Comparison of ENCODE assay signal across 18 cellular contexts in the genomic region with DNA sequence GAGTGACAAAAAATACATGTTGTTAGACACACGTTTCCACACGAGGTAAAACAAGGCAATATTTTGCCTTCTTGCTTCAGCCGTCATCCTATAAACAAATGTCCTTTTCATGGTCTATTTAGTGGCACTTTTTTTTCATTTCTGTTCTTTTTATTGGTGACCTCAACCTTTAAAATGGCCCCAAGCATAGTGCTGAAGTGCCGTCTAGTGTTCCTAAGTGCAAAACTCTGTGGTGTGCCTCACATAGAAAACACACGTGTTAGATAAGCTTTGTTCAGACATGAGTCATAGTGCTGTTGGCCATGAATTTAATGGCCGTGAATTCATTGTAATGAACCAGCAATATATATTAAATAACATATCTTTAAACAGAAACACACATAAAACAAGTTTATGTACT. TPM values are rescaled to one million over a fixed set of nuclear protein-coding genes. Genes with fewer than 3 reads are reported as not detected.
A peak's percentile ranks its signal among the peaks of the same experiment; 100 is the strongest.
DNase-seq lines count a peak whose midpoint lies in the region; TF ChIP-seq lines count a peak whose summit lies in the region.
"Had no signal": no experiment of that assay in that cellular context is flagged by ENCODE, and none has a peak within 500 bp of the region (broad histone marks: within the 10 kb centered on the region; RNA-seq: fewer than 3 reads in every experiment).

No MANE protein-coding gene starts in this region.

- H2AFZ ChIP-seq in hepatocyte: no peak overlapping the region

- POLR2A ChIA-PET in HEK293T (lab: Yijun Ruan, JAX): no interaction called here

- peaks cover 9% of the 10 kb centered on the region for H3K4me1 ChIP-seq in hepatocyte (ENCODE audit: insufficient read depth)
- H3K4me1 ChIP-seq: body of pancreas, prostate gland, thyroid gland had no signal

- peak; percentile 34 for TF ChIP-seq CTCF in AG09309 (IDR thresholded peaks at IDR 0.05; ENCODE audit: control insufficient read depth, insufficient read depth, low read depth, low read length, missing control alignments)
- TF ChIP-seq CTCF in hepatocyte (IDR thresholded peaks at IDR 0.05; ENCODE audit: poor library complexity): peak; percentile 45
- TF ChIP-seq CTCF in GM10266 (IDR thresholded peaks at IDR 0.05; ENCODE audit: control insufficient read depth, insufficient read depth, low read depth, missing control alignments): no peak

- H3K9me3 ChIP-seq in hepatocyte (ENCODE audit: low read depth): no peaks in the 10 kb centered on the region
- H3K9me3 ChIP-seq: body of pancreas, prostate gland, thyroid gland had no signal

- H3K36me3 ChIP-seq in hepatocyte (replicated peaks; ENCODE audit: insufficient read depth, low read depth): no peaks in the 10 kb centered on the region
- H3K36me3 ChIP-seq: prostate gland, thyroid gland had no signal

- no peaks in the 10 kb centered on the region for H3K79me2 ChIP-seq in hepatocyte

- 44% methylated on average over 6 of the region's 6 CpGs for WGBS in hepatocyte (ENCODE audit: low lambda C conversion rate, missing lambda C conversion rate)

- CTCF ChIA-PET in HEK293T (lab: Yijun Ruan, JAX): interaction anchor here (0.7 to 3.0 kb wide), 9 partner anchors 13 to 591 kb away, joined by 3 to 17 read pairs (median 4); no protein-coding TSS in a partner anchor

- H3K27me3 ChIP-seq in hepatocyte: no peaks in the 10 kb centered on the region
- H3K27me3 ChIP-seq: body of pancreas, thyroid gland had no signal

- H3K4me2 ChIP-seq in hepatocyte: no peak overlapping the region

- DNase-seq in AG09309 (ENCODE audit: low read depth) (no peak), HEK293T (ENCODE audit: extremely low spot score) (peak; percentile 35), RPMI7951 (ENCODE audit: low read depth) (peak; percentile 51), hepatocyte (ENCODE audit: low spot score) (peak; percentile 50), medulla oblongata (ENCODE audit: extremely low spot score) (no peak), GM10266 (ENCODE audit: extremely low spot score) (no peak), islet precursor cell (no peak), kidney glomerular epithelial cell (lab: John Stamatoyannopoulos, UW) (no peak)
- DNase-seq: activated gamma-delta T cell; effector memory CD4-positive, alpha-beta T cell; NCI-H2107; stimulated activated CD4-positive, alpha-beta T cell treated with anti-CD3 and anti-CD28 coated beads, Interleukin-15, amount 100 ng/mL, for 24 hours; thyroid gland had no signal

- no peak overlapping the region for H3K4me3 ChIP-seq in AG09309 (ENCODE audit: control insufficient read depth, low read depth, low read length)
- H3K4me3 ChIP-seq in hepatocyte: no peak overlapping the region
- H3K4me3 ChIP-seq: body of pancreas, prostate gland, SK-N-MC, thyroid gland had no signal

- no peaks in the 10 kb centered on the region for H4K20me1 ChIP-seq in hepatocyte (ENCODE audit: insufficient read depth, poor library complexity, severe bottlenecking)

- no peaks in the 10 kb centered on the region for H3K9me2 ChIP-seq in hepatocyte (replicated peaks; ENCODE audit: insufficient read depth)

- H3K27ac ChIP-seq in hepatocyte: no peak overlapping the region
- H3K27ac ChIP-seq: body of pancreas, prostate gland, SK-N-MC, thyroid gland, VCaP had no signal

TF ChIP-seq in HEK293T, 16 proteins besides CTCF, POLR2A, EP300 and RAD21:
- 0 out of 2 replicates have a peak, but pooled peaks have one; percentile 20 for TF ChIP-seq FOXK2 (IDR thresholded peaks at IDR 0.05)
- peak; percentile 87 for TF ChIP-seq CTBP1 (IDR thresholded peaks at IDR 0.05; ENCODE audit: borderline replicate concordance)
- no peak for TF ChIP-seq TARDBP (IDR thresholded peaks at IDR 0.05)
- TF ChIP-seq BHLHE40 (IDR thresholded peaks at IDR 0.05; ENCODE audit: borderline replicate concordance): no peak
- no peak for TF ChIP-seq HDGF (IDR thresholded peaks at IDR 0.05; ENCODE audit: borderline replicate concordance)
- peak; percentile 93 for TF ChIP-seq L3MBTL2 (conservative IDR thresholded peaks at IDR 0.05)
- TF ChIP-seq ZNF384 (IDR thresholded peaks at IDR 0.05): peak; percentile 95
- no peak for TF ChIP-seq SUZ12 (IDR thresholded peaks at IDR 0.05)
- peak; percentile 58 for TF ChIP-seq ARNT (IDR thresholded peaks at IDR 0.05)
- TF ChIP-seq, protein P1, sequence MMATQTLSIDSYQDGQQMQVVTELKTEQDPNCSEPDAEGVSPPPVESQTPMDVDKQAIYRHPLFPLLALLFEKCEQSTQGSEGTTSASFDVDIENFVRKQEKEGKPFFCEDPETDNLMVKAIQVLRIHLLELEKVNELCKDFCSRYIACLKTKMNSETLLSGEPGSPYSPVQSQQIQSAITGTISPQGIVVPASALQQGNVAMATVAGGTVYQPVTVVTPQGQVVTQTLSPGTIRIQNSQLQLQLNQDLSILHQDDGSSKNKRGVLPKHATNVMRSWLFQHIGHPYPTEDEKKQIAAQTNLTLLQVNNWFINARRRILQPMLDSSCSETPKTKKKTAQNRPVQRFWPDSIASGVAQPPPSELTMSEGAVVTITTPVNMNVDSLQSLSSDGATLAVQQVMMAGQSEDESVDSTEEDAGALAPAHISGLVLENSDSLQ (IDR thresholded peaks at IDR 0.05): no peak; the same call in 1 of the 2 replicates

RNA-seq across cellular contexts. Expression of a gene that starts 15.6 kb away (rescaled TPM):
- total RNA-seq in RPMI7951 (2014; rRNA removed; shearing (Covaris generic)): 0.10 TPM in 1 of 2 replicates, not detected in the other
- total RNA-seq in hepatocyte: 0.12 and 0.63 TPM in 2 replicates
- polyA plus RNA-seq in hepatocyte: 0.51 TPM in 1 of 2 replicates, not detected in the other
- total RNA-seq: activated CD8-positive, alpha-beta memory T cell treated with anti-CD3 and anti-CD28 coated beads for 36 hours; body of pancreas; thyroid gland had no signal

RNA-seq across cellular contexts. Expression of a gene that starts 17.3 kb away (rescaled TPM):
- total RNA-seq in RPMI7951 (2014; rRNA removed; shearing (Covaris generic)): 0.68 and 1.1 TPM in 2 replicates
- 19.9 and 25.0 TPM in 2 replicates for total RNA-seq in hepatocyte
- polyA plus RNA-seq in hepatocyte: 37.4 and 38.5 TPM in 2 replicates

Comparison
In these comparisons a context has a peak if more than half of its experiments do, and no peak if none do; other contexts are left out.
1. DNase-seq: peak in HEK293T (single experiment), RPMI7951 (single experiment) and hepatocyte (single experiment); none in AG09309 (single experiment), medulla oblongata (single experiment), GM10266 (single experiment), islet precursor cell (single experiment) and kidney glomerular epithelial cell (single experiment).
2. RNA of a gene that starts 17.3 kb away (total RNA-seq): 19.9 to 25.0 TPM in hepatocyte; 0.68 to 1.1 TPM in RPMI7951; every median in the first group is over 10 times any median in the second.